23 cellular contexts compared by ENCODE assay signal in the genomic region with DNA sequence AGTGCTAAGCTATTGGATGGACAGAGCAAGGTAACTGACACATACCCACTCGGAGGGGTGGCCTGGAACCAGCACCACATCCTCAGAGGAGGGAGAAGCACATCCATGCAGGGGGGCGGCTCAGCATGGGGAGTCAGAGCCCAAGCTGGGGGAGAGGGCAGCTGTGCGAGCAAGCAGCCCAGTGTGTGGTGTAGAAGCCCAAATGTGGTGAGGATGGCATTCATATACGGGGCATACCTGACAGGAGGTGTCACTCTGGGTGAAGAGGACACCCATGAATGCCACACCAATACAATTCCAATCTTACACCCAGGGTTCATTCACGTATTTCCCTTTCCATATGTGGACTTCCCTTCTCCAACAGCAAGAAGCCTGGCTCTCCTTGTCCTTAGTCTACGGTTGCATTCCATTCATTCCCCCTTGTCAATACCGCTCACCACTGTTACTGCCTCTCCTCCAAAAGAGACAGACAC. TPM values are rescaled to one million over a fixed set of nuclear protein-coding genes. Genes with fewer than 3 reads are reported as not detected.
DNase-seq lines count a peak whose midpoint lies in the region; ATAC-seq and TF ChIP-seq lines count a peak whose summit lies in the region.
"Had no signal": no experiment of that assay in that cellular context is flagged by ENCODE, and none has a peak within 500 bp of the region (broad histone marks: within the 10 kb centered on the region; RNA-seq: fewer than 3 reads in every experiment).

No MANE protein-coding gene starts in this region.

- no peak overlapping the region for H4K91ac ChIP-seq in mesenchymal stem cell (ENCODE audit: low read length)

- no peak for TF ChIP-seq CTCF in MCF 10A (IDR thresholded peaks at IDR 0.05; ENCODE audit: unreplicated experiment)
- no peak for TF ChIP-seq CTCF in chondrocyte (IDR thresholded peaks at IDR 0.05)
- no peak for TF ChIP-seq CTCF in vagina (IDR thresholded peaks at IDR 0.05)
- no peak for TF ChIP-seq CTCF in CD8-positive, alpha-beta T cell (IDR thresholded peaks at IDR 0.05)
- no peak for TF ChIP-seq CTCF in stomach (IDR thresholded peaks at IDR 0.05)

- intact Hi-C loops in MCF 10A (cut with micrococcal nuclease) (no loop called here), vagina (cut with DNase I) (no loop called here), stomach (cut with DNase I; ENCODE audit: low total_unique reads) (no loop called here)
- intact Hi-C loops in CD8-positive, alpha-beta T cell (cut with DNase I, micrococcal nuclease): no loop called here

- no peaks in the 10 kb centered on the region for H3K9me3 Mint-ChIP-seq in MCF 10A (ENCODE audit: unreplicated experiment)
- H3K9me3 Mint-ChIP-seq in chondrocyte (ENCODE audit: low read depth): peaks cover 2% of the 10 kb centered on the region
- no peaks in the 10 kb centered on the region for H3K9me3 Mint-ChIP-seq in CD8-positive, alpha-beta T cell
- H3K9me3 Mint-ChIP-seq: naive thymus-derived CD4-positive, alpha-beta T cell had no signal

- no peaks in the 10 kb centered on the region for H3K36me3 Mint-ChIP-seq in MCF 10A (ENCODE audit: insufficient read depth, unreplicated experiment)
- peaks cover 1% of the 10 kb centered on the region for H3K36me3 Mint-ChIP-seq in chondrocyte (ENCODE audit: low read depth)
- no peaks in the 10 kb centered on the region for H3K36me3 Mint-ChIP-seq in CD8-positive, alpha-beta T cell
- H3K36me3 Mint-ChIP-seq: IgD-negative memory B cell; naive thymus-derived CD4-positive, alpha-beta T cell had no signal

- WGBS in mesenchymal stem cell: 49% methylated on average over 6 of the region's 7 CpGs
- 43 to 52% (median 49%) methylated on average over 7 of the region's 7 CpGs for WGBS in stomach, 5 donors

- H3K23ac ChIP-seq in mesenchymal stem cell (ENCODE audit: low read length in 2 of 2): no peak overlapping the region

- H2AFZ ChIP-seq in mesenchymal stem cell (ENCODE audit: low read depth, low read length): no peak overlapping the region

- H2BK120ac ChIP-seq in mesenchymal stem cell (ENCODE audit: low read depth, low read length): no peak overlapping the region

- H3K4me3 Mint-ChIP-seq in MCF 10A (ENCODE audit: unreplicated experiment) (no peak overlapping the region), chondrocyte (ENCODE audit: unreplicated experiment) (peak overlapping the region; percentile 35)
- H3K4me3 Mint-ChIP-seq in CD8-positive, alpha-beta T cell: no peak overlapping the region
- H3K4me3 Mint-ChIP-seq: IgD-negative memory B cell; naive thymus-derived CD4-positive, alpha-beta T cell had no signal

- no peak overlapping the region for H4K8ac ChIP-seq in mesenchymal stem cell (ENCODE audit: low read length)

- no peak overlapping the region for H3K4ac ChIP-seq in mesenchymal stem cell (ENCODE audit: low read depth in 1 of 2, low read length in 2 of 2)

- H3K9ac ChIP-seq in mesenchymal stem cell (ENCODE audit: low read length): no peak overlapping the region

- TF ChIP-seq EP300 in stomach (IDR thresholded peaks at IDR 0.05): no peak

- H3K4me1 ChIP-seq in mesenchymal stem cell (ENCODE audit: control insufficient read depth, insufficient read depth, low read depth, low read length) (peaks cover 4% of the 10 kb centered on the region), vagina (no peaks in the 10 kb centered on the region), stomach (no peaks in the 10 kb centered on the region)
- H3K4me1 ChIP-seq in CD8-positive, alpha-beta T cell (ENCODE audit: insufficient read depth, low read length): no peaks in the 10 kb centered on the region
- H3K4me1 ChIP-seq: body of pancreas, lower lobe of right lung, suprapubic skin had no signal

- CTCF ChIA-PET in MCF 10A (lab: Yijun Ruan, JAX): interaction anchor here (0.8 kb wide), 1 partner anchor 153 kb away, joined by 3 read pairs; no protein-coding TSS in a partner anchor
- CTCF ChIA-PET in CD8-positive, alpha-beta T cell (lab: Charles Lee): no interaction called here

- no peak overlapping the region for H2BK5ac ChIP-seq in mesenchymal stem cell (ENCODE audit: low read depth, low read length, poor library complexity, severe bottlenecking)

- DNase-seq in T47D (ENCODE audit: low read depth in 1 of 2, low spot score in 1 of 2): peak; percentile 9 to 18
- no peak for DNase-seq in MCF 10A (ENCODE audit: unreplicated experiment)
- no peak for DNase-seq in chondrocyte (ENCODE audit: low spot score)
- peak; percentile 6 for DNase-seq in mesenchymal stem cell
- DNase-seq in vagina (ENCODE audit: extremely low spot score in 2 of 2): peak; percentile 52 to 64
- DNase-seq in CD8-positive, alpha-beta T cell: no peak
- DNase-seq in stomach: no peak
- DNase-seq: activated CD4-positive, alpha-beta T cell treated with anti-CD3 and anti-CD28 coated beads, Interleukin-2, amount 50 U/mL, for 4 hours; activated naive CD4-positive, alpha-beta T cell treated with anti-CD3 and anti-CD28 coated beads, Interleukin-2, amount 50 U/mL, for 16 hours; body of pancreas; erythroblast; GDM1; lower lobe of right lung; naive thymus-derived CD4-positive, alpha-beta T cell; NCI-H1930; posterior cingulate gyrus; stimulated activated CD8-positive, alpha-beta memory T cell treated with anti-CD3 and anti-CD28 coated beads, Interleukin-4, amount 100 ng/mL, for 48 hours had no signal

- peak overlapping the region in 1 of 2 experiments; percentile 42 for H2BK12ac ChIP-seq in mesenchymal stem cell (ENCODE audit: low read length in 2 of 2)

- no peaks in the 10 kb centered on the region for H3K79me1 ChIP-seq in mesenchymal stem cell (replicated peaks; ENCODE audit: low read length, poor library complexity, severe bottlenecking)

- no TSS peak for BruUV-seq in MCF 10A (replicated peaks; lab: Mats Ljungman, UMichigan)

- peak overlapping the region; percentile 13 for H3K4me2 ChIP-seq in mesenchymal stem cell (ENCODE audit: low read length, poor library complexity, severe bottlenecking)

- H3K4me3 ChIP-seq in mesenchymal stem cell (ENCODE audit: insufficient read depth in 1 of 2, low read depth in 1 of 2, low read length in 2 of 2) (peak overlapping the region in 1 of 2 experiments; percentile 14), vagina (no peak overlapping the region), stomach (no peak overlapping the region)
- H3K4me3 ChIP-seq in CD8-positive, alpha-beta T cell (ENCODE audit: low read depth, low read length): no peak overlapping the region
- H3K4me3 ChIP-seq: body of pancreas, GM12878, lower lobe of right lung, suprapubic skin had no signal

- in situ Hi-C loops in T47D (cut with HindIII; ENCODE audit: low pct_unique_long_range_greater_than_20kb, low sequenced_read_pairs): no loop called here

- POLR2A ChIA-PET in MCF 10A (lab: Yijun Ruan, JAX): no interaction called here
- POLR2A ChIA-PET in CD8-positive, alpha-beta T cell (lab: Charles Lee): no interaction called here

- H3K36me3 ChIP-seq in mesenchymal stem cell (ENCODE audit: control insufficient read depth in 1 of 2, insufficient read depth in 2 of 2, low read depth in 1 of 2, low read length in 2 of 2) (no peaks in the 10 kb centered on the region), vagina (no peaks in the 10 kb centered on the region), stomach (no peaks in the 10 kb centered on the region)
- H3K36me3 ChIP-seq in CD8-positive, alpha-beta T cell (ENCODE audit: insufficient read depth, low read length): no peaks in the 10 kb centered on the region
- H3K36me3 ChIP-seq: lower lobe of right lung, suprapubic skin had no signal

- peak overlapping the region in 1 of 2 experiments; percentile 1 for H3K14ac ChIP-seq in mesenchymal stem cell (ENCODE audit: low read length in 2 of 2)

- H3K9me3 ChIP-seq in mesenchymal stem cell (ENCODE audit: control insufficient read depth, low read length) (peaks cover under 1% of the 10 kb centered on the region), vagina (no peaks in the 10 kb centered on the region), stomach (no peaks in the 10 kb centered on the region)
- H3K9me3 ChIP-seq in CD8-positive, alpha-beta T cell (ENCODE audit: low read length): no peaks in the 10 kb centered on the region
- H3K9me3 ChIP-seq: body of pancreas, lower lobe of right lung, suprapubic skin had no signal

- no peak for ATAC-seq in GM21825 (IDR thresholded peaks at IDR 0.05; ENCODE audit: unreplicated experiment)
- ATAC-seq in CD8-positive, alpha-beta T cell: no peak
- ATAC-seq: body of pancreas; GM12878; lower lobe of right lung; naive thymus-derived CD4-positive, alpha-beta T cell had no signal

- TF ChIP-seq POLR2A in vagina (IDR thresholded peaks at IDR 0.05): no peak
- no peak for TF ChIP-seq POLR2A in stomach (IDR thresholded peaks at IDR 0.05)

- H3K27ac ChIP-seq in mesenchymal stem cell (ENCODE audit: low read length, poor library complexity, severe bottlenecking): no peak overlapping the region
- no peak overlapping the region for H3K27ac ChIP-seq in vagina
- H3K27ac ChIP-seq in CD8-positive, alpha-beta T cell (ENCODE audit: low read depth, low read length): no peak overlapping the region
- no peak overlapping the region for H3K27ac ChIP-seq in stomach
- H3K27ac ChIP-seq: 22Rv1, body of pancreas, lower lobe of right lung, suprapubic skin had no signal

- no peak overlapping the region for H3K18ac ChIP-seq in mesenchymal stem cell (ENCODE audit: low read depth in 1 of 2, low read length in 2 of 2)

- H2BK15ac ChIP-seq in mesenchymal stem cell (ENCODE audit: low read depth, poor library complexity, severe bottlenecking): no peak overlapping the region

- H3K27me3 Mint-ChIP-seq in MCF 10A (ENCODE audit: insufficient read depth, unreplicated experiment) (peaks cover 11% of the 10 kb centered on the region), chondrocyte (ENCODE audit: low read depth) (no peaks in the 10 kb centered on the region)
- peaks cover 36% of the 10 kb centered on the region for H3K27me3 Mint-ChIP-seq in CD8-positive, alpha-beta T cell (ENCODE audit: low read depth)

- H3K4me1 Mint-ChIP-seq in MCF 10A (ENCODE audit: insufficient read depth, unreplicated experiment) (peaks cover 16% of the 10 kb centered on the region), chondrocyte (ENCODE audit: low read depth) (peaks cover 60% of the 10 kb centered on the region)
- no peaks in the 10 kb centered on the region for H3K4me1 Mint-ChIP-seq in CD8-positive, alpha-beta T cell (ENCODE audit: low read depth)
- H3K4me1 Mint-ChIP-seq: IgD-negative memory B cell; naive thymus-derived CD4-positive, alpha-beta T cell had no signal

- H2AK5ac ChIP-seq in mesenchymal stem cell (ENCODE audit: low read length, severe bottlenecking): no peak overlapping the region

- H3K27ac Mint-ChIP-seq in MCF 10A (ENCODE audit: low read depth, unreplicated experiment): no peak overlapping the region
- peak overlapping the region; percentile 84 for H3K27ac Mint-ChIP-seq in chondrocyte (ENCODE audit: unreplicated experiment)
- H3K27ac Mint-ChIP-seq in CD8-positive, alpha-beta T cell: no peak overlapping the region
- H3K27ac Mint-ChIP-seq: IgD-negative memory B cell; naive thymus-derived CD4-positive, alpha-beta T cell had no signal

- H3K27me3 ChIP-seq in mesenchymal stem cell (ENCODE audit: control insufficient read depth in 1 of 2, insufficient read depth in 1 of 2, low read length in 2 of 2) (peaks cover 0 to 54% of the 10 kb centered on the region in 2 experiments), vagina (no peaks in the 10 kb centered on the region), stomach (peaks cover 0 to 42% (median 10%) of the 10 kb centered on the region in 3 donors)
- peaks cover 3% of the 10 kb centered on the region for H3K27me3 ChIP-seq in CD8-positive, alpha-beta T cell (ENCODE audit: insufficient read depth, low read length)
- H3K27me3 ChIP-seq: body of pancreas had no signal

RNA-seq across cellular contexts. Expression of gene ACAN, which starts 58.7 kb away (rescaled TPM):
- total RNA-seq in MCF 10A (2022) (not detected in 2 replicates), chondrocyte (21.5 to 176 TPM (median 171 TPM) in 3 replicates), vagina (2.0 TPM), stomach (1 to 10 TPM in 1 of 5 donors, under 1 TPM in 2, not detected in 2; under 0.01 to 2.0 (median 0.72) TPM)
- 0.28 TPM for polyA plus RNA-seq in mesenchymal stem cell (2013, experiment 1 of 2)
- polyA plus RNA-seq in mesenchymal stem cell (2013, experiment 2 of 2): 0.37 TPM
- total RNA-seq in CD8-positive, alpha-beta T cell: not detected
- polyA plus RNA-seq in stomach: under 1 TPM in 1 of 3 donors, not detected in 2; 0.08 TPM
- total RNA-seq: GM12878; naive thymus-derived CD4-positive, alpha-beta T cell; NCI-H460 had no signal
- polyA plus RNA-seq: GM12878, IgD-negative memory B cell had no signal

Comparison
In these comparisons a context has a peak if more than half of its experiments do, and no peak if none do; other contexts are left out.
1. DNase-seq: peak in T47D (2 of 2), mesenchymal stem cell (single experiment) and vagina (2 of 2); none in MCF 10A (single experiment), chondrocyte (single experiment), CD8-positive, alpha-beta T cell (0 of 7) and stomach (single experiment).